8 cellular contexts compared by ENCODE assay signal in genomic region chr4:128220286-128221235, GRCh38.
DNase-seq lines count a peak whose midpoint lies in the region; ATAC-seq and FAIRE-seq lines count a peak whose summit lies in the region.

No MANE protein-coding gene starts in this region.

- FAIRE-seq in RCC 7860 (lab: Jason Lieb, UNC), result peak; percentile 96

- peak; percentile 23 to 37 for ATAC-seq in left cardiac atrium
- ATAC-seq in left ventricle myocardium superior, result no peak
- peak; percentile 88 for ATAC-seq in HG03103 (IDR thresholded peaks at IDR 0.05; ENCODE audit: low read depth, unreplicated experiment)

- intact Hi-C loops in left cardiac atrium (cut with DNase I) (no loop called here), left ventricle myocardium superior (cut with micrococcal nuclease) (no loop called here)

- no peak for DNase-seq in left cardiac atrium
- no peak for DNase-seq in left ventricle myocardium superior
- peak; percentile 70 for DNase-seq in RCC 7860 (ENCODE audit: low spot score)
- peak; percentile 45 for DNase-seq in foreskin melanocyte
- DNase-seq in activated CD4-positive, CD25-positive, alpha-beta regulatory T cell (lab: John Stamatoyannopoulos, UW), result no peak
- DNase-seq in DMS153 treated with DMSO at 0.1 percent for 48 hours (lab: John Stamatoyannopoulos, UW; ENCODE audit: unreplicated experiment), result no peak
- DNase-seq in iPS-NIHi7 (ENCODE audit: extremely low spot score), result no peak

Comparison
In these comparisons a context has a peak if more than half of its experiments do, and no peak if none do; other contexts are left out.
1. DNase-seq: peak in RCC 7860 (single experiment) and foreskin melanocyte (single experiment); none in left cardiac atrium (single experiment), left ventricle myocardium superior (single experiment), activated CD4-positive, CD25-positive, alpha-beta regulatory T cell (0 of 4), DMS153 treated with DMSO at 0.1 percent for 48 hours (single experiment) and iPS-NIHi7 (single experiment).